In the genomic region with DNA sequence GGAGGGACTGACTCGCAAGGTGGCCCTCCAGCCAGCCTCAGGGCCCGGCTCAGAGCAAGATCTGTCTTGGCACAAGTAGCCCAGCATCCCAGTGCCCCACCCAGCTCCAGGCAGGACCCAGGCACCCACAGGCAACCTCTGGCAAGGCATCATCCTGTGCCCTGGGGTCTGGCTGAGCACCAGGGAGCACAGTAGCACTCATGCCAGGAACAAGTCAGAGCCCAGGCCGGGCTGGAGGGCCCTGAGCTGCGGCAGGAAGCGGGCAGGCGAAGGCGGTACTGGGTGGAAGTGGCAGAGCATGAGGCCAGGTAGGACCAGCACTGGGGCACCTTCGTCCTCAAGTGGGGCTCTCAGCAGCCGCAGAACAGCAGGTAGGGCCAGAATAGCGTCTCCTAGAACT, we compare ENCODE assay signal across 30 cellular contexts. TPM values are rescaled to one million over a fixed set of nuclear protein-coding genes. Genes with fewer than 3 reads are reported as not detected.
"Had no signal": no experiment of that assay in that cellular context is flagged by ENCODE, and none has a peak within 500 bp of the region (broad histone marks: within the 10 kb centered on the region; RNA-seq: fewer than 3 reads in every experiment).

No MANE protein-coding gene starts in this region.

- H3K36me3 ChIP-seq: ascending aorta, Peyer's patch had no signal

- H3K4me3 ChIP-seq: ascending aorta, body of pancreas, K562, Peyer's patch had no signal

- H3K9me3 Mint-ChIP-seq: activated B cell treated with CpG ODN at 0.5 μM for 24 hours; activated CD4-positive, alpha-beta memory T cell treated with anti-CD3 and anti-CD28 coated beads for 36 hours; activated CD4-positive, alpha-beta T cell treated with anti-CD3 and anti-CD28 coated beads, Interleukin-2, amount 10 ng/mL, durations not matched to agents 24 days and 14 days; activated naive CD4-positive, alpha-beta T cell treated with anti-CD3 and anti-CD28 coated beads, Interleukin-2, amount 50 U/mL, for 72 hours; activated naive CD8-positive, alpha-beta T cell treated with anti-CD3 and anti-CD28 coated beads, Interleukin-2, amount 50 U/mL, for 24 hours; activated T-cell treated with anti-CD3 and anti-CD28 coated beads, Interleukin-2, amount 50 U/mL, for 4 hours; central memory CD8-positive, alpha-beta T cell; T-cell had no signal

- H3K36me3 Mint-ChIP-seq: activated CD4-positive, alpha-beta memory T cell treated with anti-CD3 and anti-CD28 coated beads for 36 hours; activated naive CD4-positive, alpha-beta T cell treated with anti-CD3 and anti-CD28 coated beads, Interleukin-2, amount 50 U/mL, for 72 hours; T-cell had no signal

- H3K9me3 ChIP-seq: ascending aorta, body of pancreas had no signal

- H3K4me1 ChIP-seq: ascending aorta, Peyer's patch had no signal

- ATAC-seq: activated naive CD4-positive, alpha-beta T cell treated with anti-CD3 and anti-CD28 coated beads, Interleukin-2, amount 50 U/mL, for 72 hours; activated naive CD8-positive, alpha-beta T cell treated with anti-CD3 and anti-CD28 coated beads, Interleukin-2, amount 50 U/mL, for 24 hours; activated T-cell treated with anti-CD3 and anti-CD28 coated beads, Interleukin-2, amount 50 U/mL, for 4 hours; body of pancreas; K562; T-cell had no signal

- H3K4me3 Mint-ChIP-seq: activated B cell treated with CpG ODN at 0.5 μM for 24 hours; activated CD4-positive, alpha-beta memory T cell treated with anti-CD3 and anti-CD28 coated beads for 36 hours; activated CD4-positive, alpha-beta T cell treated with anti-CD3 and anti-CD28 coated beads, Interleukin-2, amount 10 ng/mL, durations not matched to agents 24 days and 14 days; activated naive CD8-positive, alpha-beta T cell treated with anti-CD3 and anti-CD28 coated beads, Interleukin-2, amount 50 U/mL, for 24 hours; activated T-cell treated with anti-CD3 and anti-CD28 coated beads, Interleukin-2, amount 50 U/mL, for 4 hours; central memory CD8-positive, alpha-beta T cell; T-cell had no signal

- FAIRE-seq: K562, TTC549 had no signal

- H3K27ac ChIP-seq: ascending aorta, body of pancreas, Peyer's patch, RWPE1 had no signal

- DNase-seq: activated B cell treated with CpG ODN at 0.5 μM for 24 hours; activated CD4-positive, alpha-beta memory T cell treated with anti-CD3 and anti-CD28 coated beads for 36 hours; activated CD4-positive, alpha-beta T cell treated with anti-CD3 and anti-CD28 coated beads for 1 hour; activated CD4-positive, alpha-beta T cell treated with anti-CD3 and anti-CD28 coated beads, Interleukin-2, amount 10 ng/mL, durations not matched to agents 24 days and 14 days; activated CD8-positive, alpha-beta memory T cell treated with anti-CD3 and anti-CD28 coated beads for 24 hours; activated effector memory CD4-positive, alpha-beta T cell treated with anti-CD3 and anti-CD28 coated beads, Interleukin-2, amount 50 U/mL, for 16 hours; activated naive CD4-positive, alpha-beta T cell treated with Interleukin-2 at 50 U/mL for 16 hours; activated naive CD8-positive, alpha-beta T cell treated with anti-CD3 and anti-CD28 coated beads, Interleukin-2, amount 50 U/mL, for 24 hours; activated T-cell treated with anti-CD3 and anti-CD28 coated beads, Interleukin-2, amount 50 U/mL, for 4 hours; amniotic stem cell; body of pancreas; Karpas-422; NCI-H1092 treated with DMSO at 0.1 percent for 48 hours; NCI-H1417 treated with DMSO at 0.1 percent for 48 hours; NCI-H1694 treated with DMSO at 0.1 percent for 48 hours; NCI-H2029 treated with DMSO at 0.1 percent for 48 hours; NCI-H446; NCI-H524; Peyer's patch; SHP77 treated with DMSO at 0.1 percent for 48 hours; T-cell; T-helper 2 cell; T1000 had no signal

- H3K4me1 Mint-ChIP-seq: activated B cell treated with CpG ODN at 0.5 μM for 24 hours; activated CD4-positive, alpha-beta T cell treated with anti-CD3 and anti-CD28 coated beads, Interleukin-2, amount 10 ng/mL, durations not matched to agents 24 days and 14 days; activated naive CD8-positive, alpha-beta T cell treated with anti-CD3 and anti-CD28 coated beads, Interleukin-2, amount 50 U/mL, for 24 hours; central memory CD8-positive, alpha-beta T cell had no signal

- H3K27me3 ChIP-seq: Peyer's patch had no signal

- H3K27ac Mint-ChIP-seq: activated B cell treated with CpG ODN at 0.5 μM for 24 hours; activated CD4-positive, alpha-beta T cell treated with anti-CD3 and anti-CD28 coated beads, Interleukin-2, amount 10 ng/mL, durations not matched to agents 24 days and 14 days; activated naive CD4-positive, alpha-beta T cell treated with anti-CD3 and anti-CD28 coated beads, Interleukin-2, amount 50 U/mL, for 72 hours; activated naive CD8-positive, alpha-beta T cell treated with anti-CD3 and anti-CD28 coated beads, Interleukin-2, amount 50 U/mL, for 24 hours; T-cell had no signal

RNA-seq across cellular contexts. Expression of gene DIO3, which starts 5.2 kb away (rescaled TPM):
- total RNA-seq: activated B cell treated with CpG ODN at 0.5 μM for 24 hours; activated CD4-positive, alpha-beta memory T cell treated with anti-CD3 and anti-CD28 coated beads for 36 hours; activated CD4-positive, alpha-beta T cell treated with anti-CD3 and anti-CD28 coated beads, Interleukin-2, amount 10 ng/mL, durations not matched to agents 24 days and 14 days; activated naive CD4-positive, alpha-beta T cell treated with anti-CD3 and anti-CD28 coated beads, Interleukin-2, amount 50 U/mL, for 72 hours; activated T-cell treated with anti-CD3 and anti-CD28 coated beads, Interleukin-2, amount 50 U/mL, for 4 hours; ascending aorta; K562; SK-MEL-5; T-cell had no signal
- polyA plus RNA-seq: K562 had no signal
